ENCODE assay signal across 15 cellular contexts in genomic region chr3:174495231-174495755, GRCh38.
DNase-seq lines count a peak whose midpoint lies in the region; TF ChIP-seq lines count a peak whose summit lies in the region.
"Had no signal": no experiment of that assay in that cellular context is flagged by ENCODE, and none has a peak within 500 bp of the region (broad histone marks: within the 10 kb centered on the region; RNA-seq: fewer than 3 reads in every experiment).

No MANE protein-coding gene starts in this region.

- no peaks in the 10 kb centered on the region for H3K27me3 ChIP-seq in osteoblast (ENCODE audit: insufficient read depth, low read length)
- no peaks in the 10 kb centered on the region for H3K27me3 ChIP-seq in stomach
- H3K27me3 ChIP-seq: right lobe of liver, upper lobe of right lung had no signal

- no peaks in the 10 kb centered on the region for H4K20me1 ChIP-seq in osteoblast (ENCODE audit: insufficient read depth, low read length)

- no peak overlapping the region for H2AFZ ChIP-seq in osteoblast (ENCODE audit: low read length)

- no peak for TF ChIP-seq CTCF in HFF-Myc (IDR thresholded peaks at IDR 0.05; ENCODE audit: low read depth, low read length, missing control alignments)
- no peak for TF ChIP-seq CTCF in choroid plexus epithelial cell (conservative IDR thresholded peaks at IDR 0.05; ENCODE audit: low read depth, low read length)
- no peak for TF ChIP-seq CTCF in osteoblast (IDR thresholded peaks at IDR 0.05; ENCODE audit: extremely low read depth, low read depth, low read length)
- TF ChIP-seq CTCF in stomach (IDR thresholded peaks at IDR 0.05), result no peak

- H3K36me3 ChIP-seq in osteoblast (ENCODE audit: insufficient read depth, low read length) (no peaks in the 10 kb centered on the region), stomach (no peaks in the 10 kb centered on the region)
- H3K36me3 ChIP-seq: left ventricle myocardium inferior, right lobe of liver, upper lobe of right lung had no signal

- 51 to 74% (median 69%) methylated on average over 4 of the region's 4 CpGs for WGBS in stomach, 5 donors

- H3K79me2 ChIP-seq in osteoblast (ENCODE audit: insufficient read depth, low read length), result peaks cover 2% of the 10 kb centered on the region

- no peak for TF ChIP-seq EP300 in stomach (IDR thresholded peaks at IDR 0.05)

- peak overlapping the region; percentile 21 for H3K4me2 ChIP-seq in osteoblast (ENCODE audit: insufficient read depth, low read length)

- H3K27ac ChIP-seq in osteoblast (ENCODE audit: low read depth, low read length) (no peak overlapping the region), stomach (no peak overlapping the region)
- H3K27ac ChIP-seq: coronary artery, left ventricle myocardium inferior, right lobe of liver, upper lobe of right lung had no signal

- no peaks in the 10 kb centered on the region for H3K9me3 ChIP-seq in osteoblast (ENCODE audit: low read depth, low read length)
- H3K9me3 ChIP-seq in stomach, result no peaks in the 10 kb centered on the region
- H3K9me3 ChIP-seq: right lobe of liver, upper lobe of right lung had no signal

- H3K4me3 ChIP-seq in HFF-Myc (replicated peaks; ENCODE audit: low read depth, low read length) (no peak overlapping the region), choroid plexus epithelial cell (ENCODE audit: low read depth, low read length) (no peak overlapping the region), osteoblast (ENCODE audit: insufficient read depth, low read length) (no peak overlapping the region), stomach (no peak overlapping the region)
- H3K4me3 ChIP-seq: coronary artery, left ventricle myocardium inferior, right lobe of liver, upper lobe of right lung had no signal

- H3K4me1 ChIP-seq in osteoblast (ENCODE audit: insufficient read depth, low read length) (peaks cover 7% of the 10 kb centered on the region), stomach (peaks cover 0 to 5% (median 0%) of the 10 kb centered on the region in 4 donors)
- H3K4me1 ChIP-seq: right lobe of liver, upper lobe of right lung had no signal

- intact Hi-C loops in stomach (cut with DNase I; ENCODE audit: low total_unique reads), result no loop called here

- DNase-seq in AG20443 (ENCODE audit: low spot score) (peak; percentile 9), HFF-Myc (ENCODE audit: extremely low read depth, low read depth) (peak; percentile 16), choroid plexus epithelial cell (ENCODE audit: low read depth) (peak; percentile 17), osteoblast (ENCODE audit: insufficient read length, low spot score, missing footprints) (no peak), stomach (no peak), HuH-7 (ENCODE audit: low spot score) (no peak)
- DNase-seq in stimulated activated CD4-positive, alpha-beta T cell treated with anti-CD3 and anti-CD28 coated beads, Interleukin-1b, Interleukin-23, amount 100 ng/mL, for 48 hours, result no peak
- no peak for DNase-seq in activated CD4-positive, alpha-beta T cell treated with anti-CD3 and anti-CD28 coated beads for 1 hour
- DNase-seq: activated CD4-positive, alpha-beta T cell treated with anti-CD3 and anti-CD28 coated beads, Interleukin-2, amount 10 ng/mL, durations not matched to agents 24 days and 14 days; left ventricle myocardium inferior; nucleus accumbens; stimulated activated naive CD8-positive, alpha-beta T cell treated with anti-CD3 and anti-CD28 coated beads, Interleukin-15, amount 100 ng/mL, for 72 hours; upper lobe of right lung had no signal

- no peak for TF ChIP-seq POLR2A in stomach (IDR thresholded peaks at IDR 0.05)

Comparison
In these comparisons a context has a peak if more than half of its experiments do, and no peak if none do; other contexts are left out.
1. DNase-seq: peak in AG20443 (single experiment), HFF-Myc (single experiment) and choroid plexus epithelial cell (single experiment); none in osteoblast (single experiment), stomach (single experiment), stimulated activated CD4-positive, alpha-beta T cell treated with anti-CD3 and anti-CD28 coated beads, Interleukin-1b, Interleukin-23, amount 100 ng/mL, for 48 hours (single experiment), HuH-7 (single experiment) and activated CD4-positive, alpha-beta T cell treated with anti-CD3 and anti-CD28 coated beads for 1 hour (single experiment).